Comparison of ENCODE assay signal across 15 cellular contexts in genomic region chr10:97796651-97797050, GRCh38. TPM values are rescaled to one million over a fixed set of nuclear protein-coding genes. Genes with fewer than 3 reads are reported as not detected.
A peak's percentile ranks its signal among the peaks of the same experiment; 100 is the strongest.
DNase-seq lines count a peak whose midpoint lies in the region; ATAC-seq and TF ChIP-seq lines count a peak whose summit lies in the region.
"Had no signal": no experiment of that assay in that cellular context is flagged by ENCODE, and none has a peak within 500 bp of the region (broad histone marks: within the 10 kb centered on the region; RNA-seq: fewer than 3 reads in every experiment).

No MANE protein-coding gene starts in this region.

- peaks cover 27% of the 10 kb centered on the region for H3K27me3 Mint-ChIP-seq in type B pancreatic cell

- peaks cover 10 to 23% of the 10 kb centered on the region in 2 donors for H3K9me3 Mint-ChIP-seq in activated naive CD4-positive, alpha-beta T cell treated with anti-CD3 and anti-CD28 coated beads, Interleukin-2, amount 50 U/mL, for 72 hours
- peaks cover 3% of the 10 kb centered on the region for H3K9me3 Mint-ChIP-seq in type B pancreatic cell

- intact Hi-C loops in psoas muscle (cut with DNase I) (no loop called here), esophagus muscularis mucosa (cut with DNase I) (loop anchor here (10.0 kb wide), 1 partner anchor 248 kb away; no protein-coding TSS in a partner anchor)

- H3K27me3 ChIP-seq in psoas muscle (ENCODE audit: insufficient read depth in 3 of 3, low read length in 2 of 3) (peaks cover 0 to 1% (median 0%) of the 10 kb centered on the region in 3 donors), esophagus muscularis mucosa (peaks cover 0 to 57% (median 0%) of the 10 kb centered on the region in 4 donors)

- WGBS in psoas muscle, 3 donors: 13 to 28% (median 20%) methylated on average over 3 of the region's 3 CpGs
- WGBS in esophagus muscularis mucosa: 44% methylated on average over 3 of the region's 3 CpGs

- no peak overlapping the region for H3K4me3 Mint-ChIP-seq in type B pancreatic cell
- H3K4me3 Mint-ChIP-seq: nephron progenitor cell had no signal

- no peak overlapping the region for H3K27ac ChIP-seq in psoas muscle
- H3K27ac ChIP-seq in esophagus muscularis mucosa (replicated peaks in 1 of 4): no peak overlapping the region
- H3K27ac ChIP-seq: left ventricle myocardium inferior had no signal

- H3K4me1 ChIP-seq in psoas muscle (peaks cover 10% of the 10 kb centered on the region), esophagus muscularis mucosa (peaks cover 0 to 5% (median 1%) of the 10 kb centered on the region in 4 donors)

- no peak for TF ChIP-seq POLR2A in esophagus muscularis mucosa (IDR thresholded peaks at IDR 0.05; ENCODE audit: low read depth)

- H3K36me3 ChIP-seq in psoas muscle (ENCODE audit: insufficient read depth in 1 of 2, low read depth in 1 of 2) (no peaks in the 10 kb centered on the region), esophagus muscularis mucosa (no peaks in the 10 kb centered on the region)
- H3K36me3 ChIP-seq: left ventricle myocardium inferior had no signal

- H3K9me3 ChIP-seq in psoas muscle (peaks cover 6% of the 10 kb centered on the region), esophagus muscularis mucosa (peaks cover 0 to 10% (median 6%) of the 10 kb centered on the region in 4 donors)

- TF ChIP-seq CTCF in psoas muscle (IDR thresholded peaks at IDR 0.05) (no peak), type B pancreatic cell (conservative IDR thresholded peaks at IDR 0.05) (no peak), esophagus muscularis mucosa (IDR thresholded peaks at IDR 0.05) (no peak)

- peak overlapping the region; percentile 24 to 97 for H3K27ac Mint-ChIP-seq in activated naive CD4-positive, alpha-beta T cell treated with anti-CD3 and anti-CD28 coated beads, Interleukin-2, amount 50 U/mL, for 72 hours
- H3K27ac Mint-ChIP-seq in type B pancreatic cell: no peak overlapping the region
- H3K27ac Mint-ChIP-seq: nephron progenitor cell had no signal

- no peaks in the 10 kb centered on the region for H3K4me1 Mint-ChIP-seq in type B pancreatic cell (ENCODE audit: unreplicated experiment)
- H3K4me1 Mint-ChIP-seq: nephron progenitor cell had no signal

- DNase-seq in activated CD4-positive, alpha-beta T cell treated with anti-CD3 and anti-CD28 coated beads for 4 hours: peak; percentile 26 to 37
- no peak for DNase-seq in activated CD4-positive, alpha-beta T cell treated with anti-CD3 and anti-CD28 coated beads, Interleukin-2, amount 50 U/mL, for 1 hour
- DNase-seq in OCI-M1 (lab: John Stamatoyannopoulos, UW) (peak; percentile 75), psoas muscle (no peak), type B pancreatic cell (ENCODE audit: extremely low spot score, unreplicated experiment) (no peak), AG08395 (ENCODE audit: low spot score) (no peak), esophagus muscularis mucosa (ENCODE audit: extremely low spot score) (no peak)
- DNase-seq in activated naive CD4-positive, alpha-beta T cell treated with anti-CD3 and anti-CD28 coated beads, Interleukin-2, amount 50 U/mL, for 72 hours (ENCODE audit: low spot score in 2 of 2): no peak
- DNase-seq: left ventricle myocardium inferior, NCI-H2171, nephron progenitor cell had no signal

- no peak overlapping the region for H3K4me3 ChIP-seq in psoas muscle
- H3K4me3 ChIP-seq in esophagus muscularis mucosa: no peak overlapping the region
- H3K4me3 ChIP-seq: left ventricle myocardium inferior had no signal

- TF ChIP-seq EP300 in esophagus muscularis mucosa (IDR thresholded peaks at IDR 0.05): no peak

- ATAC-seq in activated naive CD4-positive, alpha-beta T cell treated with anti-CD3 and anti-CD28 coated beads, Interleukin-2, amount 50 U/mL, for 72 hours: peak; percentile 69 to 91
- peak in 3 of 4 donors; percentile 61 to 72 (median 67) for ATAC-seq in psoas muscle

- H3K36me3 Mint-ChIP-seq in activated naive CD4-positive, alpha-beta T cell treated with anti-CD3 and anti-CD28 coated beads, Interleukin-2, amount 50 U/mL, for 72 hours: peaks cover 6 to 13% of the 10 kb centered on the region in 2 donors
- H3K36me3 Mint-ChIP-seq in type B pancreatic cell: no peaks in the 10 kb centered on the region

RNA-seq across cellular contexts. Expression of gene SFRP5, which starts 24.9 kb away (rescaled TPM):
- not detected for total RNA-seq in activated naive CD4-positive, alpha-beta T cell treated with anti-CD3 and anti-CD28 coated beads, Interleukin-2, amount 50 U/mL, for 72 hours
- total RNA-seq in psoas muscle: under 1 TPM in 2 of 4 donors, not detected in 2; 0.16 to 0.30 TPM
- polyA plus RNA-seq in psoas muscle: under 1 TPM; 0.47 to 0.73 (median 0.69) TPM
- total RNA-seq in type B pancreatic cell (ENCODE audit: low replicate concordance): 5.7 and 9.6 TPM in 2 replicates
- 10 to 100 TPM; 19.9 to 41.3 (median 34.8) TPM for total RNA-seq in esophagus muscularis mucosa
- total RNA-seq: A673; bronchial epithelial cell; epithelial cell of proximal tubule; T-helper 1 cell treated with Interleukin-12 subunit alpha and Interleukin-12 subunit beta and Interleukin-4 antibody, amounts not matched to agents 30 ng/mL and 1 ng/mL, for 36 hours had no signal

RNA-seq across cellular contexts. Expression of gene GOLGA7B, which starts 53.0 kb away (rescaled TPM):
- under 1 TPM; 0.41 to 0.88 TPM for total RNA-seq in activated naive CD4-positive, alpha-beta T cell treated with anti-CD3 and anti-CD28 coated beads, Interleukin-2, amount 50 U/mL, for 72 hours
- total RNA-seq in psoas muscle (1 to 10 TPM in 2 of 4 donors, under 1 TPM in 2; 0.19 to 4.1 (median 0.99) TPM), type B pancreatic cell (ENCODE audit: low replicate concordance) (0.41 and 0.52 TPM in 2 replicates), esophagus muscularis mucosa (under 1 TPM; under 0.01 to 0.33 (median 0.18) TPM)
- 1 to 10 TPM in 1 of 3 donors, under 1 TPM in 2; 0.46 to 1.6 (median 0.77) TPM for polyA plus RNA-seq in psoas muscle

RNA-seq across cellular contexts. Expression of gene ZFYVE27, which starts 59.7 kb away (rescaled TPM):
- total RNA-seq in activated naive CD4-positive, alpha-beta T cell treated with anti-CD3 and anti-CD28 coated beads, Interleukin-2, amount 50 U/mL, for 72 hours: 10 to 100 TPM; 28.0 to 29.3 TPM
- 10 to 100 TPM in 3 of 4 donors, 1 to 10 TPM in 1; 9.8 to 15.1 (median 12.1) TPM for total RNA-seq in psoas muscle
- 10 to 100 TPM in 2 of 3 donors, 1 to 10 TPM in 1; 8.3 to 20.1 (median 14.9) TPM for polyA plus RNA-seq in psoas muscle
- total RNA-seq in type B pancreatic cell (ENCODE audit: low replicate concordance): 25.6 and 28.8 TPM in 2 replicates
- total RNA-seq in esophagus muscularis mucosa: 10 to 100 TPM in 3 of 4 donors, 1 to 10 TPM in 1; 7.1 to 17.2 (median 16.0) TPM

Comparison
In these comparisons a context has a peak if more than half of its experiments do, and no peak if none do; other contexts are left out.
1. DNase-seq: peak in activated CD4-positive, alpha-beta T cell treated with anti-CD3 and anti-CD28 coated beads for 4 hours (2 of 2) and OCI-M1 (single experiment); none in activated CD4-positive, alpha-beta T cell treated with anti-CD3 and anti-CD28 coated beads, Interleukin-2, amount 50 U/mL, for 1 hour (single experiment), activated naive CD4-positive, alpha-beta T cell treated with anti-CD3 and anti-CD28 coated beads, Interleukin-2, amount 50 U/mL, for 72 hours (0 of 2), psoas muscle (0 of 2), type B pancreatic cell (single experiment), AG08395 (single experiment) and esophagus muscularis mucosa (single experiment).